ENCODE assay signal across 9 cellular contexts in genomic region chr19:7679771-7680605, GRCh38. TPM values are rescaled to one million over a fixed set of nuclear protein-coding genes. Genes with fewer than 3 reads are reported as not detected.
DNase-seq lines count a peak whose midpoint lies in the region; ATAC-seq and TF ChIP-seq lines count a peak whose summit lies in the region.
"Had no signal": no experiment of that assay in that cellular context is flagged by ENCODE, and none has a peak within 500 bp of the region (broad histone marks: within the 10 kb centered on the region; RNA-seq: fewer than 3 reads in every experiment).

No MANE protein-coding gene starts in this region.

- peaks cover 6 to 27% of the 10 kb centered on the region in 2 donors for H3K4me1 ChIP-seq in duodenal mucosa (ENCODE audit: control insufficient read depth in 1 of 2, insufficient read depth in 2 of 2, low read length in 2 of 2)

- peak overlapping the region; percentile 90 for H3K4me3 Mint-ChIP-seq in CD4-positive, alpha-beta T cell
- H3K4me3 Mint-ChIP-seq in neural crest cell: peak overlapping the region; percentile 90

- DNase-seq in CD4-positive, alpha-beta T cell: peak in 1 of 10 experiments; percentile 4
- DNase-seq in LNCaP clone FGC (ENCODE audit: low read depth) (no peak), neural crest cell (ENCODE audit: low read depth, low spot score) (no peak), NCI-H345 treated with DMSO at 0.1 percent for 48 hours (lab: John Stamatoyannopoulos, UW; ENCODE audit: unreplicated experiment) (no peak), NCI-H128 (lab: John Stamatoyannopoulos, UW; ENCODE audit: unreplicated experiment) (no peak), NCI-H2081 (lab: John Stamatoyannopoulos, UW) (no peak)

- H3K4me1 Mint-ChIP-seq in CD4-positive, alpha-beta T cell (ENCODE audit: low read depth): peaks cover 45% of the 10 kb centered on the region
- peaks cover 4% of the 10 kb centered on the region for H3K4me1 Mint-ChIP-seq in neural crest cell

- peaks cover 0 to 12% of the 10 kb centered on the region in 2 donors for H3K36me3 ChIP-seq in duodenal mucosa (ENCODE audit: control insufficient read depth in 1 of 2, insufficient read depth in 2 of 2, low read length in 2 of 2)

- peaks cover 31% of the 10 kb centered on the region for H3K27me3 Mint-ChIP-seq in CD4-positive, alpha-beta T cell
- H3K27me3 Mint-ChIP-seq in neural crest cell (ENCODE audit: low read depth): peaks cover 41% of the 10 kb centered on the region

- no peak for ATAC-seq in CD4-positive, alpha-beta T cell (ENCODE audit: poor library complexity)
- ATAC-seq in HG03442 (IDR thresholded peaks at IDR 0.05; ENCODE audit: unreplicated experiment): no peak

- H3K27me3 ChIP-seq in CD4-positive, alpha-beta T cell (ENCODE audit: control insufficient read depth, insufficient read depth, low read length): peaks cover 12% of the 10 kb centered on the region
- H3K27me3 ChIP-seq in duodenal mucosa (ENCODE audit: control insufficient read depth in 1 of 2, insufficient read depth in 2 of 2, low read length in 2 of 2): peaks cover 8 to 14% of the 10 kb centered on the region in 2 donors

- CTCF ChIA-PET in CD4-positive, alpha-beta T cell (lab: Charles Lee): interaction anchor here (0.7 to 3.1 kb wide), 18 partner anchors 9 to 661 kb away, joined by 3 to 39 read pairs (median 7); partner anchors contain the start of genes MAP2K7, PET100, RETN and STXBP2

- H3K4me3 ChIP-seq in LNCaP clone FGC (ENCODE audit: low read depth, low read length): peak overlapping the region; percentile 85
- H3K4me3 ChIP-seq in duodenal mucosa (ENCODE audit: low read depth in 1 of 2, low read length in 2 of 2): peak overlapping the region; percentile 83 to 93

- H3K36me3 Mint-ChIP-seq in CD4-positive, alpha-beta T cell (ENCODE audit: low read depth): peaks cover 16% of the 10 kb centered on the region
- H3K36me3 Mint-ChIP-seq in neural crest cell (ENCODE audit: low read depth): no peaks in the 10 kb centered on the region

- no peaks in the 10 kb centered on the region for H3K9me3 ChIP-seq in CD4-positive, alpha-beta T cell (ENCODE audit: control insufficient read depth, low read length)
- no peaks in the 10 kb centered on the region for H3K9me3 ChIP-seq in duodenal mucosa (ENCODE audit: control insufficient read depth in 1 of 2, low read length in 2 of 2)

- intact Hi-C loops in CD4-positive, alpha-beta T cell (cut with DNase I, micrococcal nuclease): loop anchor here (1.0 to 10.0 kb wide), 7 partner anchors 27 to 578 kb away; partner anchors contain the start of genes PET100 (in 1 of the 2) and XAB2 (in 1 of the 2)

- H3K27ac Mint-ChIP-seq in CD4-positive, alpha-beta T cell: peak overlapping the region; percentile 78
- no peak overlapping the region for H3K27ac Mint-ChIP-seq in neural crest cell (ENCODE audit: unreplicated experiment)

- H3K9ac ChIP-seq in duodenal mucosa (ENCODE audit: low read depth in 1 of 2, low read length in 2 of 2): peak overlapping the region; percentile 92 to 94

- H3K9me3 Mint-ChIP-seq in CD4-positive, alpha-beta T cell: no peaks in the 10 kb centered on the region
- no peaks in the 10 kb centered on the region for H3K9me3 Mint-ChIP-seq in neural crest cell

- H3K27ac ChIP-seq in CD4-positive, alpha-beta T cell (ENCODE audit: low read depth, low read length): no peak overlapping the region
- H3K27ac ChIP-seq in duodenal mucosa (ENCODE audit: low read depth, low read length): no peak overlapping the region

- no peak for TF ChIP-seq CTCF in CD4-positive, alpha-beta T cell (IDR thresholded peaks at IDR 0.05)
- no peak for TF ChIP-seq CTCF in LNCaP clone FGC (IDR thresholded peaks at IDR 0.05; ENCODE audit: control insufficient read depth, extremely low read depth, insufficient read depth)
- no peak for TF ChIP-seq CTCF in neural crest cell (conservative IDR thresholded peaks at IDR 0.05)

- POLR2A ChIA-PET in CD4-positive, alpha-beta T cell (lab: Charles Lee): interaction anchor here (0.9 to 2.2 kb wide), 11 partner anchors 11 to 641 kb away, joined by 3 to 29 read pairs (median 4); partner anchors contain the start of genes ARHGEF18, NDUFA7, PET100 and RETN

RNA-seq across cellular contexts. Expression of gene TRAPPC5, which starts 0.6 kb away (rescaled TPM):
- total RNA-seq in CD4-positive, alpha-beta T cell: 10 to 100 TPM; 41.3 to 43.4 TPM
- total RNA-seq in neural crest cell: 83.8 and 87.2 TPM in 2 replicates

RNA-seq across cellular contexts. Expression of gene MCEMP1, which starts 3.1 kb away (rescaled TPM):
- under 1 TPM in 1 of 2 experiments, not detected in 1; 0.38 TPM for total RNA-seq in CD4-positive, alpha-beta T cell
- not detected in 2 replicates for total RNA-seq in neural crest cell
- total RNA-seq: bronchial epithelial cell had no signal

RNA-seq across cellular contexts. Expression of gene RETN, which starts 11.1 kb away (rescaled TPM):
- not detected for total RNA-seq in CD4-positive, alpha-beta T cell
- not detected in 2 replicates for total RNA-seq in neural crest cell
- total RNA-seq: bronchial epithelial cell had no signal

RNA-seq across cellular contexts. Expression of gene FCER2, which starts 21.9 kb away (rescaled TPM):
- not detected for total RNA-seq in CD4-positive, alpha-beta T cell
- not detected in 2 replicates for total RNA-seq in neural crest cell
- total RNA-seq: bronchial epithelial cell had no signal

RNA-seq across cellular contexts. Expression of gene STXBP2, which starts 43.1 kb away (rescaled TPM):
- 100 to 1,000 TPM; 234 to 241 TPM for total RNA-seq in CD4-positive, alpha-beta T cell
- 4.6 and 5.2 TPM in 2 replicates for total RNA-seq in neural crest cell
